ENCODE assay signal across 10 cellular contexts in genomic region chr1:156012051-156012817, GRCh38. TPM values are rescaled to one million over a fixed set of nuclear protein-coding genes. Genes with fewer than 3 reads are reported as not detected.
DNase-seq lines count a peak whose midpoint lies in the region; ATAC-seq and TF ChIP-seq lines count a peak whose summit lies in the region.
"Had no signal": no experiment of that assay in that cellular context is flagged by ENCODE, and none has a peak within 500 bp of the region (broad histone marks: within the 10 kb centered on the region; RNA-seq: fewer than 3 reads in every experiment).

No MANE protein-coding gene starts in this region.

- CTCF ChIA-PET in activated CD4-positive, alpha-beta T cell treated with anti-CD3 and anti-CD28 coated beads, Interleukin-2, amount 10 ng/mL, durations not matched to agents 7 days and 5 days (lab: Charles Lee), result interaction anchor here (0.6 to 1.3 kb wide), 2 partner anchors 23 to 349 kb away, joined by 3 read pairs; no protein-coding TSS in a partner anchor

- POLR2A ChIA-PET in activated CD4-positive, alpha-beta T cell treated with anti-CD3 and anti-CD28 coated beads, Interleukin-2, amount 10 ng/mL, durations not matched to agents 7 days and 5 days (lab: Charles Lee), result no interaction called here

- DNase-seq in GM13976 (ENCODE audit: low spot score) (peak; percentile 75), MV-4-11 (lab: John Stamatoyannopoulos, UW) (peak; percentile 25), H4 (ENCODE audit: low spot score) (no peak), SW480 (ENCODE audit: low spot score) (no peak)
- DNase-seq in activated CD4-positive, alpha-beta T cell treated with anti-CD3 and anti-CD28 coated beads, Interleukin-2, amount 10 ng/mL, durations not matched to agents 7 days and 5 days, result no peak
- DNase-seq in central memory CD4-positive, alpha-beta T cell, result no peak

- H3K27me3 Mint-ChIP-seq in activated CD4-positive, alpha-beta T cell treated with anti-CD3 and anti-CD28 coated beads, Interleukin-2, amount 10 ng/mL, durations not matched to agents 7 days and 5 days, result no peaks in the 10 kb centered on the region

- ATAC-seq in GM19395 (IDR thresholded peaks at IDR 0.05; ENCODE audit: unreplicated experiment), result peak; percentile 83
- peak; percentile 75 for ATAC-seq in HG02938 (IDR thresholded peaks at IDR 0.05; ENCODE audit: unreplicated experiment)

- H3K4me1 Mint-ChIP-seq in activated CD4-positive, alpha-beta T cell treated with anti-CD3 and anti-CD28 coated beads, Interleukin-2, amount 10 ng/mL, durations not matched to agents 7 days and 5 days, result peaks cover 18% of the 10 kb centered on the region
- H3K4me1 Mint-ChIP-seq: CD14-positive monocyte had no signal

- no peaks in the 10 kb centered on the region for H3K9me3 Mint-ChIP-seq in activated CD4-positive, alpha-beta T cell treated with anti-CD3 and anti-CD28 coated beads, Interleukin-2, amount 10 ng/mL, durations not matched to agents 7 days and 5 days
- H3K9me3 Mint-ChIP-seq: CD14-positive monocyte had no signal

- in situ Hi-C loops in GM13976 (cut with MboI; ENCODE audit: low sequenced_read_pairs, unreplicated experiment), result no loop called here

- H3K4me3 Mint-ChIP-seq in activated CD4-positive, alpha-beta T cell treated with anti-CD3 and anti-CD28 coated beads, Interleukin-2, amount 10 ng/mL, durations not matched to agents 7 days and 5 days, result no peak overlapping the region
- H3K4me3 Mint-ChIP-seq: CD14-positive monocyte had no signal

- no peak overlapping the region for H3K27ac Mint-ChIP-seq in activated CD4-positive, alpha-beta T cell treated with anti-CD3 and anti-CD28 coated beads, Interleukin-2, amount 10 ng/mL, durations not matched to agents 7 days and 5 days

- peaks cover 57% of the 10 kb centered on the region for H3K36me3 Mint-ChIP-seq in activated CD4-positive, alpha-beta T cell treated with anti-CD3 and anti-CD28 coated beads, Interleukin-2, amount 10 ng/mL, durations not matched to agents 7 days and 5 days (ENCODE audit: low read depth)

- no peak for TF ChIP-seq CTCF in GM13976 (IDR thresholded peaks at IDR 0.05; ENCODE audit: borderline replicate concordance, control extremely low read depth, extremely low read depth, insufficient read depth, missing control alignments)

RNA-seq across cellular contexts. Expression of gene SSR2, which starts 8.5 kb away (rescaled TPM):
- total RNA-seq in H4 (2014; rRNA removed; shearing (Covaris generic)), result 874 and 1,103 TPM in 2 replicates
- total RNA-seq in activated CD4-positive, alpha-beta T cell treated with anti-CD3 and anti-CD28 coated beads, Interleukin-2, amount 10 ng/mL, durations not matched to agents 7 days and 5 days, result 100 to 1,000 TPM; 235 to 273 TPM

RNA-seq across cellular contexts. Expression of gene ARHGEF2, which starts 33.9 kb away (rescaled TPM):
- 57.1 and 64.2 TPM in 2 replicates for total RNA-seq in H4 (2014; rRNA removed; shearing (Covaris generic))
- total RNA-seq in activated CD4-positive, alpha-beta T cell treated with anti-CD3 and anti-CD28 coated beads, Interleukin-2, amount 10 ng/mL, durations not matched to agents 7 days and 5 days, result 100 to 1,000 TPM; 157 to 191 TPM

RNA-seq across cellular contexts. Expression of gene UBQLN4, which starts 41.4 kb away (rescaled TPM):
- 23.0 and 24.4 TPM in 2 replicates for total RNA-seq in H4 (2014; rRNA removed; shearing (Covaris generic))
- total RNA-seq in activated CD4-positive, alpha-beta T cell treated with anti-CD3 and anti-CD28 coated beads, Interleukin-2, amount 10 ng/mL, durations not matched to agents 7 days and 5 days, result 10 to 100 TPM; 30.8 to 34.0 TPM

RNA-seq across cellular contexts. Expression of gene LAMTOR2, which starts 42.3 kb away (rescaled TPM):
- 66.7 and 84.8 TPM in 2 replicates for total RNA-seq in H4 (2014; rRNA removed; shearing (Covaris generic))
- 10 to 100 TPM; 41.3 to 61.0 TPM for total RNA-seq in activated CD4-positive, alpha-beta T cell treated with anti-CD3 and anti-CD28 coated beads, Interleukin-2, amount 10 ng/mL, durations not matched to agents 7 days and 5 days

RNA-seq across cellular contexts. Expression of gene RAB25, which starts 48.7 kb away (rescaled TPM):
- 0.19 TPM in 1 of 2 replicates, not detected in the other for total RNA-seq in H4 (2014; rRNA removed; shearing (Covaris generic))
- under 1 TPM in 1 of 2 experiments, not detected in 1; 0.50 TPM for total RNA-seq in activated CD4-positive, alpha-beta T cell treated with anti-CD3 and anti-CD28 coated beads, Interleukin-2, amount 10 ng/mL, durations not matched to agents 7 days and 5 days
- total RNA-seq: myocyte had no signal

Comparison
In these comparisons a context has a peak if more than half of its experiments do, and no peak if none do; other contexts are left out.
1. DNase-seq: peak in GM13976 (single experiment) and MV-4-11 (single experiment); none in H4 (single experiment), activated CD4-positive, alpha-beta T cell treated with anti-CD3 and anti-CD28 coated beads, Interleukin-2, amount 10 ng/mL, durations not matched to agents 7 days and 5 days (single experiment), SW480 (single experiment) and central memory CD4-positive, alpha-beta T cell (single experiment).